Comparison of ENCODE assay signal across 19 cellular contexts in the genomic region with DNA sequence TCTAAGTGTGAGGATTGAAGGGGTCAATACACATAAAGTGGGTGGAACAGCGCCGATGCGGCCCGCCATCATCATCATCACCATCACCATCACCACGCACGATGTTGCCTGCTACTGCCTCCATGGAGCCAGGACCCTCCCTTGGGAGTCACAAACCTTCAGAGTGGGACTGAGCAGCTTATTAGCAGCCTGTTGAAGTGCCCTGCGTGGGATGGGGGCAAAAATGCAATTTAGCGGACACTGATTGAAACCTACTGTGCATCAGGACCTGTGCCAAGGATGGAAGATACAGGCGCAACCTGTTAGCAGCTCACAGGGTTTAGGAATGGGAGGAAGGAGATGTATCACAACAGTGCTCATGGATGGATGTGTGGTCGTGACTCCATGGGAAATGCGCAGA.
"Had no signal": no experiment of that assay in that cellular context is flagged by ENCODE, and none has a peak within 500 bp of the region (broad histone marks: within the 10 kb centered on the region; RNA-seq: fewer than 3 reads in every experiment).

No MANE protein-coding gene starts in this region.

- H3K9me3 ChIP-seq: psoas muscle, spleen, testis, tibial nerve had no signal

- H3K27me3 ChIP-seq: hepatocyte, spleen, testis, tibial nerve had no signal

- H3K4me1 ChIP-seq: parathyroid adenoma had no signal

- DNase-seq: dermis blood vessel endothelial cell; foreskin melanocyte; left colon; mammary epithelial cell; naive thymus-derived CD4-positive, alpha-beta T cell; nephron progenitor cell; psoas muscle; retina; spleen; stimulated activated CD4-positive, alpha-beta T cell treated with anti-CD3 and anti-CD28 coated beads, Interleukin-15, amount 100 ng/mL, for 24 hours; stimulated activated CD4-positive, alpha-beta T cell treated with anti-CD3 and anti-CD28 coated beads, Interleukin-1b, Interleukin-23, amount 100 ng/mL, for 48 hours; stimulated activated CD4-positive, alpha-beta T cell treated with anti-CD3 and anti-CD28 coated beads, Interleukin-4, amount 100 ng/mL, for 24 hours; stimulated activated naive B cell treated with anti-CD40 and anti-IgM and Interleukin-4, amounts not matched to agents 10 μg/mL and 1 μg/mL and 100 μg/mL, for 72 hours; stimulated activated naive CD8-positive, alpha-beta T cell treated with anti-CD3 and anti-CD28 coated beads, Interleukin-15, amount 100 ng/mL, for 72 hours; testis had no signal

- H3K4me2 ChIP-seq: hepatocyte had no signal

- H3K27ac ChIP-seq: hepatocyte, parathyroid adenoma, psoas muscle, spleen, testis, tibial nerve had no signal

- H3K79me2 ChIP-seq: hepatocyte, parathyroid adenoma had no signal

- H2AFZ ChIP-seq: hepatocyte, parathyroid adenoma had no signal

- H3K4me3 ChIP-seq: hepatocyte, psoas muscle, spleen, testis, tibial nerve had no signal

- H3K9ac ChIP-seq: parathyroid adenoma had no signal

- ATAC-seq: left colon; naive thymus-derived CD4-positive, alpha-beta T cell; psoas muscle; sciatic nerve; stimulated activated naive B cell treated with anti-CD40 and anti-IgM and Interleukin-4, amounts not matched to agents 10 μg/mL and 1 μg/mL and 100 μg/mL, for 72 hours; stimulated activated naive CD8-positive, alpha-beta T cell treated with anti-CD3 and anti-CD28 coated beads, Interleukin-15, amount 100 ng/mL, for 72 hours had no signal
